In the genomic region with DNA sequence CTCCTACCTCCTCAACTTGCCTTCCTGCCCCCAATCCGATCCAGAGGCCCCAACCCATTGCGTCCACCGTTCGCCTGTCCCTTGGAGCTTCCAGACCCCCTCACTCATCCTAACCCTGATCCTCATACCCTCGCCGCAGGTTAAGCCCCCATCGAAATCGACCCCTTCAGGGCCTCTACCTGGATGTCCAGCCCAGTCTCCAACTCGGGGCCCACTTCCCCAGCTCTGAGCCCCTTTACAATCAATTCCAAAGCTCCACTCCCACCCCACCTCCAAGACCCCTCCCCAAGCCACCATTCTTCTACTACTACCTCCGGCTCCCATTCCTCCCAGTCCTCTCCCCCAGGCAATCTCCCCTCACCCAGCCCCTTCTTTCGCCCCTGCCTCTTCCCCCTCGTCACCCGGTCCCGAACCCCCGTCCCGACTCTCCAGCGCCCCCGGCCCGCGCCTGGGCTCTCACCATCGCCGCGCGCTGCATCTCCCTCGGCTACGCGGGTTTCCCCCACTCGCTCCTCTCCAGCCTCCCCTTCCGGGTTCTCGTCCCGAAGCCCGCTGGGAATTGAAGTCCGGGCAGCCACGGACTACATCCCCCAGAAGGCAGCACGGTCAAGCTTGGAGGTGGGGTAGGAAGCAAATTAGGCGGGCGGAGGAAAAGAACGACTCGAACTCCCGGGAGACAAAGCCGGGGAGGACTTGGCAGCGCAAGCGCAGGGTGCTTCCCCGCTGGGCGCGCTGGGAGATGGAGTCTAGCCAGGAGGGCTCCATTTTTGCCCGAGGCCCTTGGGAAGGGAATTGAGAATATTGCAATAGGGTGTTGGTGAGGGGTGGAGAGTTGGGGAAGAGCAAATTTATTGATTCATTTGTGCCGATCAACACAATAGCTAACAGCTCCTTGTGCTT, we compare ENCODE assay signal across 8 cellular contexts. TPM values are rescaled to one million over a fixed set of nuclear protein-coding genes. Genes with fewer than 3 reads are reported as not detected.
DNase-seq lines count a peak whose midpoint lies in the region; ATAC-seq, FAIRE-seq and TF ChIP-seq lines count a peak whose summit lies in the region.

A gene with protein sequence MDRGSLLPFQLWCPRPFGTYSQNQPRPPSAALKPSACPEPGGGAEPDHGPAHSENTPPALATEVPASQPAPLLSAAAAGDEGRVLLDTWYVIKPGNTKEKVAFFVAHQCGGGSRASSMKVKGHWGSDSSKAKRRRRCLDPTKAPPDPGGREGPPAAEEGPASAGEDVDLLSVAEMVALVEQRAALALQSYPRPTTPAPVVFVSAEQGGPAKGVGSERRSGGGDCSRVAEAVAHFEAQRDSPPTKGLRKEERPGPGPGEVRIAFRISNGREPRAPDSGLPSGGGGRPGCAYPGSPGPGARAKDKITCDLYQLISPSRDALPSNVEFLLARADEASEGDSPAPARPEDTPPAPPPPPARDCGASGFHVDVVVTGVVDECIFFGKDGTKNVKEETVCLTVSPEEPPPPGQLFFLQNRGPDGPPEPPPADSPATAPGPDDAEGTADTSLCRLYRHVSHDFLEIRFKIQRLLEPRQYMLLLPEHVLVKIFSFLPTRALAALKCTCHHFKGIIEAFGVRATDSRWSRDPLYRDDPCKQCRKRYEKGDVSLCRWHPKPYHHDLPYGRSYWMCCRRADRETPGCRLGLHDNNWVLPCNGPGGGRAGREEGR (minus strand): TSS at position 508 of the 900 bp plus-strand sequence. CDS start 17,401 bp downstream, outside the sequence.

- H3K4me2 ChIP-seq in OCI-LY3 (ENCODE audit: low read length), result peak within 1 kb of the TSS; percentile 81

- H3K9me3 ChIP-seq in OCI-LY3 (ENCODE audit: insufficient read depth, low read length), result no peaks in the 10 kb centered on the region

- no peaks in the 10 kb centered on the region for H3K9me3 Mint-ChIP-seq in endothelial cell (ENCODE audit: unreplicated experiment)
- H3K9me3 Mint-ChIP-seq in mesothelial cell of epicardium, result no peaks in the 10 kb centered on the region

- H3K4me1 Mint-ChIP-seq in endothelial cell (ENCODE audit: unreplicated experiment), result peaks cover 5% of the 10 kb centered on the region
- peaks cover 14% of the 10 kb centered on the region for H3K4me1 Mint-ChIP-seq in mesothelial cell of epicardium

- peak within 1 kb of the TSS; percentile 55 for H3K27ac ChIP-seq in OCI-LY3 (ENCODE audit: low read length)

- H3K36me3 ChIP-seq in OCI-LY3 (replicated peaks; ENCODE audit: low read depth, low read length), result no peaks in the 10 kb centered on the region

- H3K4me3 Mint-ChIP-seq in endothelial cell (ENCODE audit: unreplicated experiment) (peak within 1 kb of the TSS; percentile 99), mesothelial cell of epicardium (peak within 1 kb of the TSS; percentile 89)

- DNase-seq in D721Med (ENCODE audit: insufficient read length, low spot score) (peak; percentile 94), HuH-7 (ENCODE audit: low spot score) (peak; percentile 95), endothelial cell (ENCODE audit: low spot score) (peak; percentile 93), mesothelial cell of epicardium (ENCODE audit: low spot score in 2 of 2, unreplicated experiment in 2 of 2) (peak; percentile 91 to 93)
- DNase-seq in activated CD8-positive, alpha-beta memory T cell treated with anti-CD3 and anti-CD28 coated beads, Interleukin-2, amount 50 U/mL, for 48 hours, result peak; percentile 93
- peak; percentile 90 to 91 for DNase-seq in stimulated activated CD8-positive, alpha-beta memory T cell treated with anti-CD3 and anti-CD28 coated beads, Interleukin-15, amount 100 ng/mL, for 48 hours (ENCODE audit: low read depth in 2 of 2)

- FAIRE-seq in D721Med (lab: Jason Lieb, UNC), result no peak

- no peaks in the 10 kb centered on the region for H3K36me3 Mint-ChIP-seq in endothelial cell (ENCODE audit: low read depth, unreplicated experiment)
- no peaks in the 10 kb centered on the region for H3K36me3 Mint-ChIP-seq in mesothelial cell of epicardium

- H2AFZ ChIP-seq in OCI-LY3 (ENCODE audit: low read depth, low read length), result peak within 1 kb of the TSS; percentile 22

- H3K27ac Mint-ChIP-seq in endothelial cell (ENCODE audit: unreplicated experiment) (peak within 1 kb of the TSS; percentile 80), mesothelial cell of epicardium (peak within 1 kb of the TSS; percentile 76)

- H3K27me3 ChIP-seq in OCI-LY3 (ENCODE audit: low read depth, low read length), result no peaks in the 10 kb centered on the region

- H3K79me2 ChIP-seq in OCI-LY3 (ENCODE audit: low read length), result peaks cover 51% of the 10 kb centered on the region

- peaks cover 6% of the 10 kb centered on the region for H3K4me1 ChIP-seq in OCI-LY3 (ENCODE audit: low read length)

- H3K27me3 Mint-ChIP-seq in endothelial cell (ENCODE audit: unreplicated experiment), result peaks cover 18% of the 10 kb centered on the region
- no peaks in the 10 kb centered on the region for H3K27me3 Mint-ChIP-seq in mesothelial cell of epicardium (ENCODE audit: low read depth)

- H4K20me1 ChIP-seq in OCI-LY3 (ENCODE audit: insufficient read depth, low read length), result 0 out of 2 replicates have a peak, but pooled peaks cover 7% of the 10 kb centered on the region

- TF ChIP-seq CTCF in D721Med (IDR thresholded peaks at IDR 0.05; ENCODE audit: insufficient read depth, missing control alignments) (peak; percentile 15), OCI-LY3 (IDR thresholded peaks at IDR 0.05; ENCODE audit: low read depth, low read length) (peak; percentile 55), endothelial cell (IDR thresholded peaks at IDR 0.05; ENCODE audit: unreplicated experiment) (no peak), mesothelial cell of epicardium (IDR thresholded peaks at IDR 0.05; ENCODE audit: unreplicated experiment) (no peak)

- peak within 1 kb of the TSS; percentile 97 for H3K9ac ChIP-seq in OCI-LY3 (ENCODE audit: low read length)

- ATAC-seq in GM21423 (IDR thresholded peaks at IDR 0.05; ENCODE audit: unreplicated experiment), result peak; percentile 92

- H3K4me3 ChIP-seq in OCI-LY3 (ENCODE audit: low read length), result peak within 1 kb of the TSS; percentile 89

RNA-seq across cellular contexts. Expression of the gene that starts here (rescaled TPM):
- total RNA-seq in endothelial cell (ENCODE audit: unreplicated experiment), result 29.9 TPM
- 30.6 to 37.3 TPM (median 36.6 TPM) in 3 replicates for total RNA-seq in mesothelial cell of epicardium

Comparison
In these comparisons a context has a peak if more than half of its experiments do, and no peak if none do; other contexts are left out.
1. Peak in every context shown above with its lines: DNase-seq, ATAC-seq, H3K4me3 ChIP-seq and H3K27ac ChIP-seq.
2. CTCF ChIP-seq: peak in D721Med (single experiment) and OCI-LY3 (single experiment); none in endothelial cell (single experiment) and mesothelial cell of epicardium (single experiment).